Comparison of ENCODE assay signal across 2 cellular contexts in the genomic region with DNA sequence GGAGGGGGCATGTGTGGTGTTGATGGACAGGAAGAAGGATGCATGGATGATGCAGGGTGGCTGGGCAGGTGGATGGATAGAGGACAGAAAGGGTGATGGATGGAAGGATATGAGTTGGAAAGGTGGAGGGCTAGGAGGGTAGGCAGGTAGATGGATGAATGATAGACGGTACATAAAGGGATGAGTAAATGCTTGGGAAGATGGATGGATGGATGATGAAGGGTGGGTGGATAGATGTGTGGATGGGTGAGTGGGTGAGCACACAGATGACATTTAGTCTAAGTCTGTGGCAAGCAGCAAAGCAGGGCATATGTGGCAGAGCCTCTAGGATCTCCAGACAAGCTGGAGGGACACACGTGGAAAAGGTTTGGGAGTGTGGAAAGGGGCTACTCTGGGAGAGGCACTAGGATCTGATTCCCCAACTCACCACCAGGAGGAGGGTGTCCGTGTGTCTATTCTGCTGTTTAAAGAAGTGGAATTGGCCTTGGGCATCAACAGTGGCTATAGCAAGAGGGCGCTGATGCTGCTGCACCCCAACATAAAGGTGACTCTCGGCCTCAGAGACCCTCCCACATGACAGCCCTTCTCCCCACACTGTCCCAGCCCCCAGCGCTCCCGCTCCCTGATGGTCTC.
TF ChIP-seq lines count a peak whose summit lies in the region.

No MANE protein-coding gene starts in this region.

TF ChIP-seq in GM23338, 12 proteins besides CTCF, POLR2A, EP300 and RAD21 (continued from another document):
- TF ChIP-seq, protein P1, sequence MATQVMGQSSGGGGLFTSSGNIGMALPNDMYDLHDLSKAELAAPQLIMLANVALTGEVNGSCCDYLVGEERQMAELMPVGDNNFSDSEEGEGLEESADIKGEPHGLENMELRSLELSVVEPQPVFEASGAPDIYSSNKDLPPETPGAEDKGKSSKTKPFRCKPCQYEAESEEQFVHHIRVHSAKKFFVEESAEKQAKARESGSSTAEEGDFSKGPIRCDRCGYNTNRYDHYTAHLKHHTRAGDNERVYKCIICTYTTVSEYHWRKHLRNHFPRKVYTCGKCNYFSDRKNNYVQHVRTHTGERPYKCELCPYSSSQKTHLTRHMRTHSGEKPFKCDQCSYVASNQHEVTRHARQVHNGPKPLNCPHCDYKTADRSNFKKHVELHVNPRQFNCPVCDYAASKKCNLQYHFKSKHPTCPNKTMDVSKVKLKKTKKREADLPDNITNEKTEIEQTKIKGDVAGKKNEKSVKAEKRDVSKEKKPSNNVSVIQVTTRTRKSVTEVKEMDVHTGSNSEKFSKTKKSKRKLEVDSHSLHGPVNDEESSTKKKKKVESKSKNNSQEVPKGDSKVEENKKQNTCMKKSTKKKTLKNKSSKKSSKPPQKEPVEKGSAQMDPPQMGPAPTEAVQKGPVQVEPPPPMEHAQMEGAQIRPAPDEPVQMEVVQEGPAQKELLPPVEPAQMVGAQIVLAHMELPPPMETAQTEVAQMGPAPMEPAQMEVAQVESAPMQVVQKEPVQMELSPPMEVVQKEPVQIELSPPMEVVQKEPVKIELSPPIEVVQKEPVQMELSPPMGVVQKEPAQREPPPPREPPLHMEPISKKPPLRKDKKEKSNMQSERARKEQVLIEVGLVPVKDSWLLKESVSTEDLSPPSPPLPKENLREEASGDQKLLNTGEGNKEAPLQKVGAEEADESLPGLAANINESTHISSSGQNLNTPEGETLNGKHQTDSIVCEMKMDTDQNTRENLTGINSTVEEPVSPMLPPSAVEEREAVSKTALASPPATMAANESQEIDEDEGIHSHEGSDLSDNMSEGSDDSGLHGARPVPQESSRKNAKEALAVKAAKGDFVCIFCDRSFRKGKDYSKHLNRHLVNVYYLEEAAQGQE (IDR thresholded peaks at IDR 0.05; ENCODE audit: unreplicated experiment): no peak
- TF ChIP-seq, protein P2, sequence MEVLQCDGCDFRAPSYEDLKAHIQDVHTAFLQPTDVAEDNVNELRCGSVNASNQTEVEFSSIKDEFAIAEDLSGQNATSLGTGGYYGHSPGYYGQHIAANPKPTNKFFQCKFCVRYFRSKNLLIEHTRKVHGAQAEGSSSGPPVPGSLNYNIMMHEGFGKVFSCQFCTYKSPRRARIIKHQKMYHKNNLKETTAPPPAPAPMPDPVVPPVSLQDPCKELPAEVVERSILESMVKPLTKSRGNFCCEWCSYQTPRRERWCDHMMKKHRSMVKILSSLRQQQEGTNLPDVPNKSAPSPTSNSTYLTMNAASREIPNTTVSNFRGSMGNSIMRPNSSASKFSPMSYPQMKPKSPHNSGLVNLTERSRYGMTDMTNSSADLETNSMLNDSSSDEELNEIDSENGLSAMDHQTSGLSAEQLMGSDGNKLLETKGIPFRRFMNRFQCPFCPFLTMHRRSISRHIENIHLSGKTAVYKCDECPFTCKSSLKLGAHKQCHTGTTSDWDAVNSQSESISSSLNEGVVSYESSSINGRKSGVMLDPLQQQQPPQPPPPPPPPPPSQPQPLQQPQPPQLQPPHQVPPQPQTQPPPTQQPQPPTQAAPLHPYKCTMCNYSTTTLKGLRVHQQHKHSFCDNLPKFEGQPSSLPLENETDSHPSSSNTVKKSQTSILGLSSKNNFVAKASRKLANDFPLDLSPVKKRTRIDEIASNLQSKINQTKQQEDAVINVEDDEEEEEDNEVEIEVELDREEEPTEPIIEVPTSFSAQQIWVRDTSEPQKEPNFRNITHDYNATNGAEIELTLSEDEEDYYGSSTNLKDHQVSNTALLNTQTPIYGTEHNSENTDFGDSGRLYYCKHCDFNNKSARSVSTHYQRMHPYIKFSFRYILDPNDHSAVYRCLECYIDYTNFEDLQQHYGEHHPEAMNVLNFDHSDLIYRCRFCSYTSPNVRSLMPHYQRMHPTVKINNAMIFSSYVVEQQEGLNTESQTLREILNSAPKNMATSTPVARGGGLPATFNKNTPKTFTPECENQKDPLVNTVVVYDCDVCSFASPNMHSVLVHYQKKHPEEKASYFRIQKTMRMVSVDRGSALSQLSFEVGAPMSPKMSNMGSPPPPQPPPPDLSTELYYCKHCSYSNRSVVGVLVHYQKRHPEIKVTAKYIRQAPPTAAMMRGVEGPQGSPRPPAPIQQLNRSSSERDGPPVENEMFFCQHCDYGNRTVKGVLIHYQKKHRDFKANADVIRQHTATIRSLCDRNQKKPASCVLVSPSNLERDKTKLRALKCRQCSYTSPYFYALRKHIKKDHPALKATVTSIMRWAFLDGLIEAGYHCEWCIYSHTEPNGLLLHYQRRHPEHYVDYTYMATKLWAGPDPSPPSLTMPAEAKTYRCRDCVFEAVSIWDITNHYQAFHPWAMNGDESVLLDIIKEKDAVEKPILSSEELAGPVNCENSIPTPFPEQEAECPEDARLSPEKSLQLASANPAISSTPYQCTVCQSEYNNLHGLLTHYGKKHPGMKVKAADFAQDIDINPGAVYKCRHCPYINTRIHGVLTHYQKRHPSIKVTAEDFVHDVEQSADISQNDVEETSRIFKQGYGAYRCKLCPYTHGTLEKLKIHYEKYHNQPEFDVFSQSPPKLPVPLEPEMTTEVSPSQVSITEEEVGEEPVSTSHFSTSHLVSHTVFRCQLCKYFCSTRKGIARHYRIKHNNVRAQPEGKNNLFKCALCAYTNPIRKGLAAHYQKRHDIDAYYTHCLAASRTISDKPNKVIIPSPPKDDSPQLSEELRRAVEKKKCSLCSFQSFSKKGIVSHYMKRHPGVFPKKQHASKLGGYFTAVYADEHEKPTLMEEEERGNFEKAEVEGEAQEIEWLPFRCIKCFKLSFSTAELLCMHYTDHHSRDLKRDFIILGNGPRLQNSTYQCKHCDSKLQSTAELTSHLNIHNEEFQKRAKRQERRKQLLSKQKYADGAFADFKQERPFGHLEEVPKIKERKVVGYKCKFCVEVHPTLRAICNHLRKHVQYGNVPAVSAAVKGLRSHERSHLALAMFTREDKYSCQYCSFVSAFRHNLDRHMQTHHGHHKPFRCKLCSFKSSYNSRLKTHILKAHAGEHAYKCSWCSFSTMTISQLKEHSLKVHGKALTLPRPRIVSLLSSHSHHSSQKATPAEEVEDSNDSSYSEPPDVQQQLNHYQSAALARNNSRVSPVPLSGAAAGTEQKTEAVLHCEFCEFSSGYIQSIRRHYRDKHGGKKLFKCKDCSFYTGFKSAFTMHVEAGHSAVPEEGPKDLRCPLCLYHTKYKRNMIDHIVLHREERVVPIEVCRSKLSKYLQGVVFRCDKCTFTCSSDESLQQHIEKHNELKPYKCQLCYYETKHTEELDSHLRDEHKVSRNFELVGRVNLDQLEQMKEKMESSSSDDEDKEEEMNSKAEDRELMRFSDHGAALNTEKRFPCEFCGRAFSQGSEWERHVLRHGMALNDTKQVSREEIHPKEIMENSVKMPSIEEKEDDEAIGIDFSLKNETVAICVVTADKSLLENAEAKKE (CRISPR knock-in tag; IDR thresholded peaks at IDR 0.05): no peak

TF ChIP-seq in WTC11, 78 proteins besides CTCF, POLR2A, EP300 and RAD21 (continued from another document):
- TF ChIP-seq, protein P3, sequence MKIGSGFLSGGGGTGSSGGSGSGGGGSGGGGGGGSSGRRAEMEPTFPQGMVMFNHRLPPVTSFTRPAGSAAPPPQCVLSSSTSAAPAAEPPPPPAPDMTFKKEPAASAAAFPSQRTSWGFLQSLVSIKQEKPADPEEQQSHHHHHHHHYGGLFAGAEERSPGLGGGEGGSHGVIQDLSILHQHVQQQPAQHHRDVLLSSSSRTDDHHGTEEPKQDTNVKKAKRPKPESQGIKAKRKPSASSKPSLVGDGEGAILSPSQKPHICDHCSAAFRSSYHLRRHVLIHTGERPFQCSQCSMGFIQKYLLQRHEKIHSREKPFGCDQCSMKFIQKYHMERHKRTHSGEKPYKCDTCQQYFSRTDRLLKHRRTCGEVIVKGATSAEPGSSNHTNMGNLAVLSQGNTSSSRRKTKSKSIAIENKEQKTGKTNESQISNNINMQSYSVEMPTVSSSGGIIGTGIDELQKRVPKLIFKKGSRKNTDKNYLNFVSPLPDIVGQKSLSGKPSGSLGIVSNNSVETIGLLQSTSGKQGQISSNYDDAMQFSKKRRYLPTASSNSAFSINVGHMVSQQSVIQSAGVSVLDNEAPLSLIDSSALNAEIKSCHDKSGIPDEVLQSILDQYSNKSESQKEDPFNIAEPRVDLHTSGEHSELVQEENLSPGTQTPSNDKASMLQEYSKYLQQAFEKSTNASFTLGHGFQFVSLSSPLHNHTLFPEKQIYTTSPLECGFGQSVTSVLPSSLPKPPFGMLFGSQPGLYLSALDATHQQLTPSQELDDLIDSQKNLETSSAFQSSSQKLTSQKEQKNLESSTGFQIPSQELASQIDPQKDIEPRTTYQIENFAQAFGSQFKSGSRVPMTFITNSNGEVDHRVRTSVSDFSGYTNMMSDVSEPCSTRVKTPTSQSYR (CRISPR knock-in tag; IDR thresholded peaks at IDR 0.05): no peak
- TF ChIP-seq, protein P4, sequence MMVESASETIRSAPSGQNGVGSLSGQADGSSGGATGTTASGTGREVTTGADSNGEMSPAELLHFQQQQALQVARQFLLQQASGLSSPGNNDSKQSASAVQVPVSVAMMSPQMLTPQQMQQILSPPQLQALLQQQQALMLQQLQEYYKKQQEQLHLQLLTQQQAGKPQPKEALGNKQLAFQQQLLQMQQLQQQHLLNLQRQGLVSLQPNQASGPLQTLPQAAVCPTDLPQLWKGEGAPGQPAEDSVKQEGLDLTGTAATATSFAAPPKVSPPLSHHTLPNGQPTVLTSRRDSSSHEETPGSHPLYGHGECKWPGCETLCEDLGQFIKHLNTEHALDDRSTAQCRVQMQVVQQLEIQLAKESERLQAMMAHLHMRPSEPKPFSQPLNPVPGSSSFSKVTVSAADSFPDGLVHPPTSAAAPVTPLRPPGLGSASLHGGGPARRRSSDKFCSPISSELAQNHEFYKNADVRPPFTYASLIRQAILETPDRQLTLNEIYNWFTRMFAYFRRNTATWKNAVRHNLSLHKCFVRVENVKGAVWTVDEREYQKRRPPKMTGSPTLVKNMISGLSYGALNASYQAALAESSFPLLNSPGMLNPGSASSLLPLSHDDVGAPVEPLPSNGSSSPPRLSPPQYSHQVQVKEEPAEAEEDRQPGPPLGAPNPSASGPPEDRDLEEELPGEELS (CRISPR knock-in tag; IDR thresholded peaks at IDR 0.05): no peak
- TF ChIP-seq E2F1 (CRISPR knock-in tag; IDR thresholded peaks at IDR 0.05) (no peak), ERG (CRISPR knock-in tag; IDR thresholded peaks at IDR 0.05) (no peak), NR3C1 (CRISPR knock-in tag; conservative IDR thresholded peaks at IDR 0.05; ENCODE audit: low read depth) (no peak), ZNF138 (CRISPR knock-in tag; conservative IDR thresholded peaks at IDR 0.05) (no peak), FOXP1 (CRISPR knock-in tag; IDR thresholded peaks at IDR 0.05; ENCODE audit: borderline replicate concordance) (no peak)
TF ChIP-seq in WTC11: peak in this region for 0.
